ENCODE assay signal across 28 cellular contexts in the genomic region with DNA sequence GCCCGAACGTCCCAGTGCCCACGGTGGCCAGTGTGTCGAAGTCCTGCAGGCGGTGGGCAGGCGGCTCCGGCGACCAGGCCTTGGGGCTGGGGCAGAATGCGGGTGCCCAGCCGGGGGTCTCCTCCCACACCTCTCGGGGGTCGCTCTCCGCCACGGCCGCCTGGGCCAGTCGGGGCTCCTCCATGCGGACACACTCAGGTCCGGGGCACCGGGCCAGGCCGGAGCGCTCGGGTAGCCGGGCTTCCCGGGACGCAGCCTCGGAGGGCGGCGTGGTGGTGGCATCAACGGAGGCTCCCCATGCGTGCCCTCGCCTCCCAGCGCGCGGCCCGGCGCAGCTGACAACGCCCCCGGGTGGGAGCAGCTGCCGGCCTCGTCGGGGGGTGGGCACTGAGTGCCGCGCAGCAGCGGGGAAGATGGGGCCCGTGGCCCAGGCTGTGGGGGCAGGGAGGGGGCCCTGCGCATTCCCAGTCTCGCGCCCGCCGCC. TPM values are rescaled to one million over a fixed set of nuclear protein-coding genes. Genes with fewer than 3 reads are reported as not detected.
DNase-seq lines count a peak whose midpoint lies in the region; ATAC-seq and TF ChIP-seq lines count a peak whose summit lies in the region.
"Had no signal": no experiment of that assay in that cellular context is flagged by ENCODE, and none has a peak within 500 bp of the region (broad histone marks: within the 10 kb centered on the region; RNA-seq: fewer than 3 reads in every experiment).

No MANE protein-coding gene starts in this region.

- H3K27ac ChIP-seq in right cardiac atrium (ENCODE audit: low read length) (no peak overlapping the region), gastroesophageal sphincter (no peak overlapping the region), testis (no peak overlapping the region)
- H3K27ac ChIP-seq: GM23248, SJSA1 had no signal

- TF ChIP-seq EP300 in gastroesophageal sphincter (IDR thresholded peaks at IDR 0.05): no peak

- H3K9me3 ChIP-seq in right cardiac atrium (ENCODE audit: control insufficient read depth, low read length): no peaks in the 10 kb centered on the region
- no peaks in the 10 kb centered on the region for H3K9me3 ChIP-seq in gastroesophageal sphincter
- no peaks in the 10 kb centered on the region for H3K9me3 ChIP-seq in testis
- H3K9me3 ChIP-seq: SJSA1 had no signal

- H3K9me3 Mint-ChIP-seq in nephron progenitor cell: peaks cover 41% of the 10 kb centered on the region

- peaks cover 7% of the 10 kb centered on the region for H3K27me3 Mint-ChIP-seq in nephron progenitor cell (ENCODE audit: low read depth, poor library complexity)
- H3K27me3 Mint-ChIP-seq: CD4-positive, CD25-positive, alpha-beta regulatory T cell had no signal

- H3K27me3 ChIP-seq in right cardiac atrium (ENCODE audit: control insufficient read depth, insufficient read depth) (no peaks in the 10 kb centered on the region), gastroesophageal sphincter (no peaks in the 10 kb centered on the region), testis (no peaks in the 10 kb centered on the region)
- H3K27me3 ChIP-seq: SJSA1 had no signal

- no peaks in the 10 kb centered on the region for H3K4me1 Mint-ChIP-seq in nephron progenitor cell
- H3K4me1 Mint-ChIP-seq: H9 had no signal

- TF ChIP-seq CTCF in gastroesophageal sphincter (IDR thresholded peaks at IDR 0.05) (no peak), testis (IDR thresholded peaks at IDR 0.05) (no peak), nephron progenitor cell (IDR thresholded peaks at IDR 0.05) (no peak)

- H3K4me3 Mint-ChIP-seq in nephron progenitor cell: no peak overlapping the region
- H3K4me3 Mint-ChIP-seq: CD4-positive, CD25-positive, alpha-beta regulatory T cell; H9; HFFc6 had no signal

- H3K4me3 ChIP-seq in right cardiac atrium (ENCODE audit: low read length): no peak overlapping the region
- no peak overlapping the region for H3K4me3 ChIP-seq in gastroesophageal sphincter
- peak overlapping the region; percentile 39 to 48 for H3K4me3 ChIP-seq in testis
- H3K4me3 ChIP-seq: GM23248, K562, SJSA1 had no signal

- no peak overlapping the region for H3K27ac Mint-ChIP-seq in nephron progenitor cell
- H3K27ac Mint-ChIP-seq: CD4-positive, CD25-positive, alpha-beta regulatory T cell; H9; HFFc6 had no signal

- ATAC-seq in right cardiac atrium (peak; percentile 11 to 43), gastroesophageal sphincter (peak; percentile 19)
- ATAC-seq: K562 had no signal

- WGBS in right cardiac atrium: 95% methylated on average over 50 of the region's 50 CpGs
- 100% methylated on average over 3 of the region's 50 CpGs; no CpG with 5 or more reads in 1 of the 2 donors for WGBS in gastroesophageal sphincter (ENCODE audit: low coverage in 1 of 2), 2 donors
- 85 to 89% methylated on average over 8 to 50 of the region's 50 CpGs for WGBS in testis, 2 donors

- peaks cover 30% of the 10 kb centered on the region for H3K36me3 Mint-ChIP-seq in nephron progenitor cell (ENCODE audit: low read depth)

- no peaks in the 10 kb centered on the region for H3K4me1 ChIP-seq in right cardiac atrium (ENCODE audit: control insufficient read depth, insufficient read depth, low read length)
- H3K4me1 ChIP-seq in gastroesophageal sphincter: peaks cover 0 to 4% (median 0%) of the 10 kb centered on the region in 3 donors
- H3K4me1 ChIP-seq in testis: no peaks in the 10 kb centered on the region
- H3K4me1 ChIP-seq: SJSA1 had no signal

- intact Hi-C loops in right cardiac atrium (cut with DNase I): no loop called here
- intact Hi-C loops in cardiac septum (cut with DNase I): no loop called here
- intact Hi-C loops in posterior vena cava (cut with DNase I): no loop called here
- intact Hi-C loops in testis (cut with DNase I; ENCODE audit: low total_unique reads): no loop called here

- H3K36me3 ChIP-seq in gastroesophageal sphincter: no peaks in the 10 kb centered on the region
- H3K36me3 ChIP-seq in testis (ENCODE audit: low read depth, missing control alignments): no peaks in the 10 kb centered on the region
- H3K36me3 ChIP-seq: SJSA1 had no signal

- DNase-seq in right cardiac atrium (peak in 2 of 3 donors; percentile 56 to 61), cardiac septum (ENCODE audit: low spot score) (no peak), posterior vena cava (ENCODE audit: low spot score) (peak; percentile 77), testis (no peak), COLO668 (lab: John Stamatoyannopoulos, UW; ENCODE audit: unreplicated experiment) (no peak), NCI-H82 treated with DMSO at 0.1 percent for 48 hours (lab: John Stamatoyannopoulos, UW; ENCODE audit: unreplicated experiment) (no peak), nephron progenitor cell (no peak)
- DNase-seq: CD4-positive, CD25-positive, alpha-beta regulatory T cell; DMS53; H9; Kasumi-1; NCI-H1105; NCI-H1436 treated with DMSO at 0.1 percent for 48 hours; NCI-H1930; NCI-H446; NCI-H524 treated with DMSO at 0.1 percent for 48 hours; RPMI8226 had no signal

- no peak for TF ChIP-seq POLR2A in gastroesophageal sphincter (IDR thresholded peaks at IDR 0.05)
- TF ChIP-seq POLR2A in testis (IDR thresholded peaks at IDR 0.05): no peak

RNA-seq across cellular contexts. Expression of a gene that starts 30.1 kb away (rescaled TPM):
- total RNA-seq in right cardiac atrium: under 1 TPM in 3 of 4 donors, not detected in 1; 0.17 to 0.48 (median 0.29) TPM
- 0.02 TPM for polyA plus RNA-seq in right cardiac atrium
- total RNA-seq in cardiac septum: 0.24 TPM
- 1 to 10 TPM in 2 of 4 donors, under 1 TPM in 2; 0.27 to 7.6 (median 1.1) TPM for total RNA-seq in gastroesophageal sphincter
- not detected for total RNA-seq in posterior vena cava
- total RNA-seq in testis: 10 to 100 TPM; 13.4 to 17.8 TPM
- 48.6 TPM for polyA plus RNA-seq in testis (ENCODE audit: insufficient read depth, low read depth, low replicate concordance)
- total RNA-seq: A172, Daoy, G401, GM23248, HFFc6, K562, M059J, Right ventricle myocardium superior, SJSA1 had no signal
- polyA plus RNA-seq: BJ, GM23248, K562 had no signal

RNA-seq across cellular contexts. Expression of a gene that starts 43.2 kb away (rescaled TPM):
- total RNA-seq in right cardiac atrium (10 to 100 TPM in 3 of 4 donors, 1 to 10 TPM in 1; 9.4 to 13.6 (median 12.6) TPM), cardiac septum (9.7 TPM), gastroesophageal sphincter (10 to 100 TPM in 3 of 4 donors, 1 to 10 TPM in 1; 9.6 to 23.8 (median 13.9) TPM), posterior vena cava (10 to 100 TPM in 1 of 2 donors, 1 to 10 TPM in 1; 8.3 to 11.9 TPM), testis (10 to 100 TPM; 13.7 to 23.4 TPM)
- polyA plus RNA-seq in right cardiac atrium (5.0 TPM), testis (ENCODE audit: insufficient read depth, low read depth, low replicate concordance) (17.3 TPM)

RNA-seq across cellular contexts. Expression of a gene that starts 43.6 kb away (rescaled TPM):
- total RNA-seq in right cardiac atrium (1 to 10 TPM; 6.3 to 9.3 (median 7.6) TPM), cardiac septum (6.8 TPM), gastroesophageal sphincter (10 to 100 TPM; 10.2 to 14.8 (median 11.9) TPM), posterior vena cava (10 to 100 TPM in 1 of 2 donors, 1 to 10 TPM in 1; 8.8 to 10.2 TPM), testis (10 to 100 TPM; 23.6 to 23.9 TPM)
- polyA plus RNA-seq in right cardiac atrium (3.1 TPM), testis (ENCODE audit: insufficient read depth, low read depth, low replicate concordance) (13.4 TPM)

Comparison
In these comparisons a context has a peak if more than half of its experiments do, and no peak if none do; other contexts are left out.
1. DNase-seq: peak in right cardiac atrium (2 of 3) and posterior vena cava (single experiment); none in cardiac septum (single experiment), testis (single experiment), COLO668 (single experiment), NCI-H82 treated with DMSO at 0.1 percent for 48 hours (single experiment) and nephron progenitor cell (single experiment).
2. H3K4me3 ChIP-seq: peak in testis (2 of 2); none in right cardiac atrium (single experiment) and gastroesophageal sphincter (0 of 2).